ENCODE assay signal across 8 cellular contexts in the genomic region with DNA sequence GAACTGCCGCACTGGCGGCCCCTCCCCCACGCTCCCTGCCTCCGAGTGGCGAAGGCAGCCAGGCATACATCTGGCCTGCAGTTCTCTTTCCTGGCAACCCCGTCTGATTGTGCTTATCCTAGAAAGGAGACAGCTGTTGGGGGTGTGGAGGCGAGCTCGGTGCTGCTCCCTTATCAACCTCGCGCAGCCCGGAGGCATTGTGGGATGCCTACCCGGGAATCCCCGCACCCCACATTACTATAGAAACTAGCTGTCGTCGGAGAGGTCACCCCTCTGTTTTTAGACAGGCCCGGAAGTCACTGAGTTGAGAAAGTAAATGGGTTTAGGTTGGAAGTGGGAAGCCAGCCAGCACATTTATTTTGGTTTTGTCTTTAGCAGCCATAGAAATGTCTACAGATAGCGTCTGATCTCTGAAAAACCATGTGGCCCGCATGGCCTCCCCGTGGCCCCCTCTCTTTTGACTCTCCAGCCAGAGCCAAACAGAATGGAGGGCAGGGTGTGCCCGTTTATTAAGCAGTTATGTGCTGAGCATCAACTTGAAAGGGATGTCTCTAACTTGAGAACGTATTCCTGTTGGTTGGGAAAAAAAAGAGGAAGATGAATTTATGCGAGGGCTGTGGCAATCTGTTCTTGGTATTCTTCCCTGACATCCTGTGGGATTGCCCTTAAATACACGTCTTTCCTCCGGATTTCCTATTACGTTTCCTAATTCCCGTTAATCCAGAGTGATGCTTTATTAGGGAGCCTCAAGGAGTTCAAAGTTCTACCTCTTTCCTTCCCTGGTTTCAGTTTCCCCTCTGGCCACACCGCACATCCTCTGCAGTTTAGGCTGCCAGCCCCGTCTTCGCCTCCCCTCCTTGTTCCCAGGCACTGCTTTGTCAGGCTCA. TPM values are rescaled to one million over a fixed set of nuclear protein-coding genes. Genes with fewer than 3 reads are reported as not detected.
DNase-seq lines count a peak whose midpoint lies in the region; ATAC-seq, FAIRE-seq and TF ChIP-seq lines count a peak whose summit lies in the region.

No MANE protein-coding gene starts in this region.

- DNase-seq in Ammon's horn (ENCODE audit: low spot score) (peak; percentile 85), adrenal gland (peak; percentile 49 to 77 (median 64)), kidney (peak; percentile 91), tibial artery (peak; percentile 54 to 91), NCI-H2107 treated with DMSO at 0.1 percent for 48 hours (lab: John Stamatoyannopoulos, UW; ENCODE audit: unreplicated experiment) (no peak)
- DNase-seq in stimulated activated CD4-positive, alpha-beta T cell treated with anti-CD3 and anti-CD28 coated beads, Interleukin-1b, Interleukin-23, amount 100 ng/mL, for 48 hours: no peak

- no peak for FAIRE-seq in kidney (lab: Jason Lieb, UNC)

- H3K4me1 ChIP-seq in adrenal gland (replicated peaks in 1 of 2): peaks cover 7 to 34% of the 10 kb centered on the region in 2 donors
- H3K4me1 ChIP-seq in kidney (ENCODE audit: control insufficient read depth in 1 of 2, insufficient read depth in 1 of 2, low read depth in 1 of 2, low read length in 2 of 2): peaks cover 26 to 35% of the 10 kb centered on the region in 2 donors
- peaks cover 0 to 52% (median 42%) of the 10 kb centered on the region in 4 donors for H3K4me1 ChIP-seq in tibial artery

- peak overlapping the region in 1 of 2 donors; percentile 34 for H3K9ac ChIP-seq in kidney (ENCODE audit: low read length in 2 of 2)

- H3K4me3 ChIP-seq in adrenal gland: no peak overlapping the region
- H3K4me3 ChIP-seq in kidney (ENCODE audit: low read length in 2 of 2): peak overlapping the region; percentile 30 to 42
- peak overlapping the region; percentile 4 to 15 for H3K4me3 ChIP-seq in tibial artery

- WGBS in adrenal gland, 4 donors: 32 to 45% (median 33%) methylated on average over 29 of the region's 29 CpGs

- intact Hi-C loops in adrenal gland (cut with DNase I) (no loop called here), kidney (cut with DNase I) (loop anchor here (5.0 kb wide), 1 partner anchor 32 kb away; no protein-coding TSS in a partner anchor), tibial artery (cut with DNase I; ENCODE audit: low total_unique reads) (no loop called here)

- H3K27me3 ChIP-seq in adrenal gland: peaks cover 51% of the 10 kb centered on the region
- H3K27me3 ChIP-seq in tibial artery: peaks cover 0 to 65% of the 10 kb centered on the region in 2 donors

- ATAC-seq in HG02759 (IDR thresholded peaks at IDR 0.05; ENCODE audit: unreplicated experiment) (peak; percentile 33), HG02798 (IDR thresholded peaks at IDR 0.05; ENCODE audit: poor library complexity, unreplicated experiment) (no peak)

- TF ChIP-seq CTCF in adrenal gland (IDR thresholded peaks at IDR 0.05) (no peak), kidney (IDR thresholded peaks at IDR 0.05; ENCODE audit: borderline replicate concordance, extremely low read depth, insufficient read depth) (no peak), tibial artery (IDR thresholded peaks at IDR 0.05) (no peak)

- no peak for TF ChIP-seq POLR2A in adrenal gland (IDR thresholded peaks at IDR 0.05)

- no peaks in the 10 kb centered on the region for H3K9me3 ChIP-seq in adrenal gland (replicated peaks in 1 of 3)
- H3K9me3 ChIP-seq in kidney (ENCODE audit: control insufficient read depth in 1 of 2, low read length in 2 of 2): no peaks in the 10 kb centered on the region
- no peaks in the 10 kb centered on the region for H3K9me3 ChIP-seq in tibial artery

- H3K27ac ChIP-seq in adrenal gland (peak overlapping the region in 4 of 5 donors; percentile 24 to 74 (median 46)), kidney (ENCODE audit: low read depth in 2 of 2, low read length in 2 of 2) (peak overlapping the region; percentile 49 to 62), tibial artery (peak overlapping the region; percentile 29 to 34)

- H3K36me3 ChIP-seq in adrenal gland (replicated peaks in 1 of 2) (no peaks in the 10 kb centered on the region), kidney (ENCODE audit: control insufficient read depth in 1 of 2, insufficient read depth in 2 of 2, low read length in 2 of 2) (no peaks in the 10 kb centered on the region), tibial artery (no peaks in the 10 kb centered on the region)

RNA-seq across cellular contexts. Expression of a gene that starts 3.9 kb away (rescaled TPM):
- total RNA-seq in adrenal gland (1 to 10 TPM in 5 of 8 donors, under 1 TPM in 3; 0.40 to 3.5 (median 1.6) TPM), kidney (2.7 TPM)
- polyA plus RNA-seq in adrenal gland (1 to 10 TPM in 1 of 3 donors, under 1 TPM in 2; 0.54 to 1.2 (median 0.88) TPM), kidney (ENCODE audit: insufficient read depth, low read depth, low replicate concordance) (2.1 TPM)

Comparison
In these comparisons a context has a peak if more than half of its experiments do, and no peak if none do; other contexts are left out.
1. DNase-seq: peak in Ammon's horn (single experiment), adrenal gland (7 of 7), kidney (single experiment) and tibial artery (2 of 2); none in NCI-H2107 treated with DMSO at 0.1 percent for 48 hours (single experiment) and stimulated activated CD4-positive, alpha-beta T cell treated with anti-CD3 and anti-CD28 coated beads, Interleukin-1b, Interleukin-23, amount 100 ng/mL, for 48 hours (single experiment).
2. H3K4me3 ChIP-seq: peak in kidney (2 of 2) and tibial artery (2 of 2); none in adrenal gland (0 of 4).
3. Peak in every context shown above with its lines, with median percentiles within 50 percentile points of each other: H3K27ac ChIP-seq.